ENCODE assay signal across 17 cellular contexts in genomic region chr4:1826531-1827350, GRCh38. TPM values are rescaled to one million over a fixed set of nuclear protein-coding genes. Genes with fewer than 3 reads are reported as not detected.
DNase-seq lines count a peak whose midpoint lies in the region; ATAC-seq and TF ChIP-seq lines count a peak whose summit lies in the region.
"Had no signal": no experiment of that assay in that cellular context is flagged by ENCODE, and none has a peak within 500 bp of the region (broad histone marks: within the 10 kb centered on the region; RNA-seq: fewer than 3 reads in every experiment).

No MANE protein-coding gene starts in this region.

- H2AFZ ChIP-seq in HCT116 (ENCODE audit: low read depth, low read length, poor library complexity, severe bottlenecking): no peak overlapping the region

- ATAC-seq in HCT116 (peak; percentile 28; the same call in 1 of the 2 replicates), HG02798 (IDR thresholded peaks at IDR 0.05; ENCODE audit: poor library complexity, unreplicated experiment) (no peak)

- H4K20me1 ChIP-seq in HCT116 (ENCODE audit: insufficient read depth): no peaks in the 10 kb centered on the region

- H3K36me3 ChIP-seq in HCT116 (ENCODE audit: control insufficient read depth in 1 of 2, insufficient read depth in 2 of 2, low read length in 2 of 2): peaks cover 19 to 45% of the 10 kb centered on the region in 2 experiments; a peak in 3 of 4 replicates
- peaks cover 78% of the 10 kb centered on the region for H3K36me3 ChIP-seq in NT2/D1 (ENCODE audit: insufficient read depth, insufficient read length, low read length)
- H3K36me3 ChIP-seq in stomach: peaks cover 60 to 79% (median 78%) of the 10 kb centered on the region in 4 donors

- TF ChIP-seq EP300 in stomach (IDR thresholded peaks at IDR 0.05): no peak

- no peak overlapping the region for H3K4me2 ChIP-seq in HCT116 (ENCODE audit: low read length)
- H3K4me2 ChIP-seq: BLaER1 had no signal

- DNase-seq in HCT116 (ENCODE audit: low read depth, low spot score) (no peak), NT2/D1 (ENCODE audit: low read depth, low spot score) (no peak), head of caudate nucleus (peak in 31 of 42 donors; percentile 10 to 78 (median 47)), posterior vena cava (ENCODE audit: low spot score) (peak; percentile 76), stomach (no peak)
- DNase-seq in activated T-helper 2 cell treated with anti-CD3 and anti-CD28 coated beads, Interferon-gamma antibody, Interleukin-2, Interleukin-4, amounts not matched to agents 10 μg/mL and 5 μg/mL and 100 μg/mL, durations not matched to agents 14 hours and 24 hours and 36 hours (ENCODE audit: low spot score): no peak
- DNase-seq: CD8-positive, alpha-beta memory T cell; DMS53; KBM-7; NCI-H1694 treated with DMSO at 0.1 percent for 48 hours; NCI-H510A; NCI-H748 treated with DMSO at 0.1 percent for 48 hours; NK-92 treated with Interleukin-12 subunit alpha and Interleukin-12 subunit beta, amount 100 ng/mL, for 24 hours; OCI-M1; Right ventricle myocardium superior had no signal

- TF ChIP-seq RAD21 in HCT116 (IDR thresholded peaks at IDR 0.05; ENCODE audit: low read depth): no peak

- POLR2A ChIA-PET in HCT116 (lab: Charles Lee): no interaction called here

- H3K27me3 Mint-ChIP-seq in activated T-helper 2 cell treated with anti-CD3 and anti-CD28 coated beads, Interferon-gamma antibody, Interleukin-2, Interleukin-4, amounts not matched to agents 10 μg/mL and 5 μg/mL and 100 μg/mL, durations not matched to agents 14 hours and 24 hours and 36 hours (ENCODE audit: low read depth): no peaks in the 10 kb centered on the region
- H3K27me3 Mint-ChIP-seq: CD8-positive, alpha-beta memory T cell had no signal

- H3K4me3 ChIP-seq in HCT116 (replicated peaks in 1 of 2; ENCODE audit: low read depth in 1 of 2, low read length in 2 of 2): no peak overlapping the region
- no peak overlapping the region for H3K4me3 ChIP-seq in NT2/D1 (ENCODE audit: insufficient read length, low read depth)
- H3K4me3 ChIP-seq in stomach: no peak overlapping the region
- H3K4me3 ChIP-seq: BLaER1 had no signal

- RAD21 ChIA-PET in HCT116 (lab: Charles Lee; ENCODE audit: low non-redundant PET in 1 of 2, low total read pairs in 2 of 2, uncharacterized antibody in 2 of 2, unreplicated experiment in 2 of 2): no interaction called here

- no peak overlapping the region for H3K27ac ChIP-seq in HCT116 (ENCODE audit: low read depth, low read length)
- H3K27ac ChIP-seq in stomach: no peak overlapping the region
- H3K27ac ChIP-seq: BLaER1 had no signal

- no peaks in the 10 kb centered on the region for H3K9me3 Mint-ChIP-seq in activated T-helper 2 cell treated with anti-CD3 and anti-CD28 coated beads, Interferon-gamma antibody, Interleukin-2, Interleukin-4, amounts not matched to agents 10 μg/mL and 5 μg/mL and 100 μg/mL, durations not matched to agents 14 hours and 24 hours and 36 hours
- H3K9me3 Mint-ChIP-seq: CD8-positive, alpha-beta memory T cell had no signal

- intact Hi-C loops in HCT116 (cut with micrococcal nuclease): no loop called here
- intact Hi-C loops in head of caudate nucleus (cut with DNase I): no loop called here
- intact Hi-C loops in posterior vena cava (cut with DNase I): no loop called here
- intact Hi-C loops in stomach (cut with DNase I; ENCODE audit: low total_unique reads): no loop called here
- intact Hi-C loops in activated T-helper 2 cell treated with anti-CD3 and anti-CD28 coated beads, Interferon-gamma antibody, Interleukin-2, Interleukin-4, amounts not matched to agents 10 μg/mL and 5 μg/mL and 100 μg/mL, durations not matched to agents 14 hours and 24 hours and 36 hours (cut with micrococcal nuclease): no loop called here

- H3K27ac Mint-ChIP-seq in activated T-helper 2 cell treated with anti-CD3 and anti-CD28 coated beads, Interferon-gamma antibody, Interleukin-2, Interleukin-4, amounts not matched to agents 10 μg/mL and 5 μg/mL and 100 μg/mL, durations not matched to agents 14 hours and 24 hours and 36 hours: no peak overlapping the region

- H3K4me3 Mint-ChIP-seq in activated T-helper 2 cell treated with anti-CD3 and anti-CD28 coated beads, Interferon-gamma antibody, Interleukin-2, Interleukin-4, amounts not matched to agents 10 μg/mL and 5 μg/mL and 100 μg/mL, durations not matched to agents 14 hours and 24 hours and 36 hours (ENCODE audit: low read depth): no peak overlapping the region
- H3K4me3 Mint-ChIP-seq: CD8-positive, alpha-beta memory T cell had no signal

- no peaks in the 10 kb centered on the region; the same call in 1 of the 2 replicates for H3K79me2 ChIP-seq in HCT116 (ENCODE audit: insufficient read depth, low read length)

- CTCF ChIA-PET in HCT116 (lab: Charles Lee): no interaction called here

- 89 to 94% (median 92%) methylated on average over 30 of the region's 30 CpGs for WGBS in stomach, 5 donors

- no peaks in the 10 kb centered on the region for H3K9me2 ChIP-seq in HCT116 (ENCODE audit: insufficient read depth)

- H3K4me1 Mint-ChIP-seq in activated T-helper 2 cell treated with anti-CD3 and anti-CD28 coated beads, Interferon-gamma antibody, Interleukin-2, Interleukin-4, amounts not matched to agents 10 μg/mL and 5 μg/mL and 100 μg/mL, durations not matched to agents 14 hours and 24 hours and 36 hours (ENCODE audit: low read depth): peaks cover 8% of the 10 kb centered on the region

- H3K36me3 Mint-ChIP-seq in activated T-helper 2 cell treated with anti-CD3 and anti-CD28 coated beads, Interferon-gamma antibody, Interleukin-2, Interleukin-4, amounts not matched to agents 10 μg/mL and 5 μg/mL and 100 μg/mL, durations not matched to agents 14 hours and 24 hours and 36 hours (ENCODE audit: low read depth): peaks cover 59% of the 10 kb centered on the region

- TF ChIP-seq CTCF in HCT116 (IDR thresholded peaks at IDR 0.05 in 2 of 3, conservative IDR thresholded peaks at IDR 0.05 in 1 of 3; ENCODE audit: borderline replicate concordance in 1 of 3, insufficient read depth in 1 of 3, low read depth in 2 of 3, low read length in 2 of 3) (no peak), stomach (IDR thresholded peaks at IDR 0.05) (no peak)

- no peak overlapping the region for H3K9ac ChIP-seq in HCT116 (ENCODE audit: low read length)
- peak overlapping the region; percentile 53 for H3K9ac ChIP-seq in NT2/D1 (ENCODE audit: insufficient read length, low read depth)
- H3K9ac ChIP-seq: BLaER1 had no signal

- H3K4me1 ChIP-seq in HCT116 (ENCODE audit: control insufficient read depth in 1 of 2, insufficient read depth in 2 of 2, low read length in 2 of 2) (no peaks in the 10 kb centered on the region), NT2/D1 (ENCODE audit: insufficient read depth, insufficient read length) (no peaks in the 10 kb centered on the region), stomach (no peaks in the 10 kb centered on the region)

- H3K27me3 ChIP-seq in HCT116 (ENCODE audit: insufficient read depth, low read length) (no peaks in the 10 kb centered on the region), NT2/D1 (ENCODE audit: insufficient read depth, insufficient read length) (no peaks in the 10 kb centered on the region), stomach (no peaks in the 10 kb centered on the region)
- H3K27me3 ChIP-seq: BLaER1 had no signal

- H3K9me3 ChIP-seq in HCT116 (ENCODE audit: control insufficient read depth in 1 of 2, insufficient read depth in 1 of 2, low read depth in 1 of 2, low read length in 2 of 2) (no peaks in the 10 kb centered on the region), NT2/D1 (ENCODE audit: insufficient read depth, low read length) (peaks cover 12% of the 10 kb centered on the region), stomach (no peaks in the 10 kb centered on the region)
- H3K9me3 ChIP-seq: BLaER1 had no signal

- BruUV-seq in HCT116 (replicated peaks; lab: Mats Ljungman, UMichigan): no TSS peak

- TF ChIP-seq POLR2A in HCT116 (IDR thresholded peaks at IDR 0.05; ENCODE audit: borderline replicate concordance, extremely low read depth, insufficient read depth, insufficient read length) (no peak), stomach (IDR thresholded peaks at IDR 0.05) (no peak)

TF ChIP-seq in HCT116, 20 proteins besides CTCF, POLR2A, EP300 and RAD21:
- TF ChIP-seq EZH2 (IDR thresholded peaks at IDR 0.05) (no peak), CBX3 (IDR thresholded peaks at IDR 0.05; ENCODE audit: low read depth) (no peak), SRF (IDR thresholded peaks at IDR 0.05; ENCODE audit: low read depth) (no peak), JUND (IDR thresholded peaks at IDR 0.05) (no peak)
TF ChIP-seq in HCT116: peak in this region for 0.

RNA-seq across cellular contexts. Expression of gene LETM1, which starts 29.2 kb away (rescaled TPM):
- total RNA-seq in HCT116 (2021; ENCODE audit: unreplicated experiment) (67.3 TPM), posterior vena cava (10 to 100 TPM; 22.0 to 25.7 TPM), stomach (100 to 1,000 TPM in 1 of 5 donors, 10 to 100 TPM in 4; 46.4 to 255 (median 58.9) TPM)
- 25.9 and 36.3 TPM in 2 replicates for polyA plus RNA-seq in HCT116 (2012)
- 10 to 100 TPM in 2 of 3 donors, 1 to 10 TPM in 1; 5.3 to 12.2 (median 10.3) TPM for polyA plus RNA-seq in stomach
- total RNA-seq in activated T-helper 2 cell treated with anti-CD3 and anti-CD28 coated beads, Interferon-gamma antibody, Interleukin-2, Interleukin-4, amounts not matched to agents 10 μg/mL and 5 μg/mL and 100 μg/mL, durations not matched to agents 14 hours and 24 hours and 36 hours: 76.6 and 78.6 TPM in 2 replicates

RNA-seq across cellular contexts. Expression of gene FGFR3, which starts 33.6 kb away (rescaled TPM):
- total RNA-seq in HCT116 (2021; ENCODE audit: unreplicated experiment): 31.7 TPM
- polyA plus RNA-seq in HCT116 (2012): 18.3 and 19.1 TPM in 2 replicates
- total RNA-seq in posterior vena cava: 1 to 10 TPM; 2.1 to 2.4 TPM
- 100 to 1,000 TPM in 1 of 5 donors, 10 to 100 TPM in 4; 20.0 to 530 (median 30.3) TPM for total RNA-seq in stomach
- 10 to 100 TPM in 1 of 3 donors, 1 to 10 TPM in 2; 1.2 to 84.1 (median 2.7) TPM for polyA plus RNA-seq in stomach
- total RNA-seq in activated T-helper 2 cell treated with anti-CD3 and anti-CD28 coated beads, Interferon-gamma antibody, Interleukin-2, Interleukin-4, amounts not matched to agents 10 μg/mL and 5 μg/mL and 100 μg/mL, durations not matched to agents 14 hours and 24 hours and 36 hours: 0.67 and 0.80 TPM in 2 replicates
- polyA plus RNA-seq: CD8-positive, alpha-beta memory T cell had no signal

RNA-seq across cellular contexts. Expression of gene NSD2, which starts 44.5 kb away (rescaled TPM):
- total RNA-seq in HCT116 (2021; ENCODE audit: unreplicated experiment): 145 TPM
- polyA plus RNA-seq in HCT116 (2012): 75.3 and 77.0 TPM in 2 replicates
- 10 to 100 TPM; 33.5 to 45.4 TPM for total RNA-seq in posterior vena cava
- 100 to 1,000 TPM in 2 of 5 donors, 10 to 100 TPM in 3; 55.6 to 176 (median 66.1) TPM for total RNA-seq in stomach
- polyA plus RNA-seq in stomach: 10 to 100 TPM in 1 of 3 donors, 1 to 10 TPM in 2; 4.9 to 10.5 (median 9.4) TPM
- 208 and 214 TPM in 2 replicates for total RNA-seq in activated T-helper 2 cell treated with anti-CD3 and anti-CD28 coated beads, Interferon-gamma antibody, Interleukin-2, Interleukin-4, amounts not matched to agents 10 μg/mL and 5 μg/mL and 100 μg/mL, durations not matched to agents 14 hours and 24 hours and 36 hours

Comparison
In these comparisons a context has a peak if more than half of its experiments do, and no peak if none do; other contexts are left out.
1. DNase-seq: peak in head of caudate nucleus (31 of 42) and posterior vena cava (single experiment); none in HCT116 (single experiment), NT2/D1 (single experiment), stomach (single experiment) and activated T-helper 2 cell treated with anti-CD3 and anti-CD28 coated beads, Interferon-gamma antibody, Interleukin-2, Interleukin-4, amounts not matched to agents 10 μg/mL and 5 μg/mL and 100 μg/mL, durations not matched to agents 14 hours and 24 hours and 36 hours (single experiment).